ENCODE assay signal across 21 cellular contexts in genomic region chr13:114093118-114093517, GRCh38.
DNase-seq lines count a peak whose midpoint lies in the region; ATAC-seq and TF ChIP-seq lines count a peak whose summit lies in the region.
"Had no signal": no experiment of that assay in that cellular context is flagged by ENCODE, and none has a peak within 500 bp of the region (broad histone marks: within the 10 kb centered on the region; RNA-seq: fewer than 3 reads in every experiment).

No MANE protein-coding gene starts in this region.

- peaks cover 19% of the 10 kb centered on the region for H3K9me3 Mint-ChIP-seq in activated naive CD4-positive, alpha-beta T cell treated with anti-CD3 and anti-CD28 coated beads, Interleukin-2, amount 50 U/mL, for 24 hours
- H3K9me3 Mint-ChIP-seq in effector memory CD8-positive, alpha-beta T cell: peaks cover 3 to 11% of the 10 kb centered on the region in 2 donors
- peaks cover 18% of the 10 kb centered on the region for H3K9me3 Mint-ChIP-seq in stimulated activated effector memory CD8-positive, alpha-beta T cell treated with anti-CD3 and anti-CD28 coated beads, Interleukin-12 subunit alpha, Interleukin-12 subunit beta, amount 100 ng/mL, for 72 hours

- POLR2A ChIA-PET in HEK293 (lab: Yijun Ruan, JAX): no interaction called here

- TF ChIP-seq CTCF in HEK293 (tag by site-specific recombination; IDR thresholded peaks at IDR 0.05): no peak

- peaks cover 82% of the 10 kb centered on the region for H3K4me1 Mint-ChIP-seq in activated naive CD4-positive, alpha-beta T cell treated with anti-CD3 and anti-CD28 coated beads, Interleukin-2, amount 50 U/mL, for 24 hours
- peaks cover 55 to 81% of the 10 kb centered on the region in 2 donors for H3K4me1 Mint-ChIP-seq in effector memory CD8-positive, alpha-beta T cell (ENCODE audit: low read depth in 2 of 2)
- H3K4me1 Mint-ChIP-seq in stimulated activated effector memory CD8-positive, alpha-beta T cell treated with anti-CD3 and anti-CD28 coated beads, Interleukin-12 subunit alpha, Interleukin-12 subunit beta, amount 100 ng/mL, for 72 hours: peaks cover 48% of the 10 kb centered on the region

- H3K36me3 Mint-ChIP-seq in activated naive CD4-positive, alpha-beta T cell treated with anti-CD3 and anti-CD28 coated beads, Interleukin-2, amount 50 U/mL, for 24 hours: peaks cover 31% of the 10 kb centered on the region
- H3K36me3 Mint-ChIP-seq in effector memory CD8-positive, alpha-beta T cell (ENCODE audit: insufficient read depth): peaks cover 71% of the 10 kb centered on the region
- peaks cover 39% of the 10 kb centered on the region for H3K36me3 Mint-ChIP-seq in stimulated activated effector memory CD8-positive, alpha-beta T cell treated with anti-CD3 and anti-CD28 coated beads, Interleukin-12 subunit alpha, Interleukin-12 subunit beta, amount 100 ng/mL, for 72 hours

- H3K9me3 ChIP-seq in HEK293 (ENCODE audit: control insufficient read depth, insufficient read depth, low read depth, low read length): no peaks in the 10 kb centered on the region

- CTCF ChIA-PET in HEK293 (lab: Yijun Ruan, JAX): no interaction called here

- no peak overlapping the region for H3K4me3 ChIP-seq in HEK293 (ENCODE audit: low read depth, low read length)
- H3K4me3 ChIP-seq: MG63 had no signal

- no peak for DNase-seq in activated naive CD4-positive, alpha-beta T cell treated with anti-CD3 and anti-CD28 coated beads, Interleukin-2, amount 50 U/mL, for 16 hours
- no peak for DNase-seq in effector memory CD8-positive, alpha-beta T cell
- DNase-seq in stimulated activated effector memory CD8-positive, alpha-beta T cell treated with anti-CD3 and anti-CD28 coated beads, Interleukin-12 subunit alpha, Interleukin-12 subunit beta, amount 100 ng/mL, for 72 hours (ENCODE audit: low spot score in 2 of 2): no peak
- DNase-seq in DMS79 (lab: John Stamatoyannopoulos, UW): no peak
- no peak for DNase-seq in CD1c-positive myeloid dendritic cell (ENCODE audit: extremely low spot score)
- DNase-seq: ACHN, C1 segment of cervical spinal cord, Calu3, EL, GOT3, Kasumi-1, MG63, NCI-H1048, NCI-H1436, NCI-H2029, NCI-H345, NCI-H526 had no signal

- no peak overlapping the region for H3K4me3 Mint-ChIP-seq in activated naive CD4-positive, alpha-beta T cell treated with anti-CD3 and anti-CD28 coated beads, Interleukin-2, amount 50 U/mL, for 24 hours
- H3K4me3 Mint-ChIP-seq in effector memory CD8-positive, alpha-beta T cell: no peak overlapping the region
- H3K4me3 Mint-ChIP-seq in stimulated activated effector memory CD8-positive, alpha-beta T cell treated with anti-CD3 and anti-CD28 coated beads, Interleukin-12 subunit alpha, Interleukin-12 subunit beta, amount 100 ng/mL, for 72 hours: no peak overlapping the region

- peak overlapping the region; percentile 81 for H3K27ac Mint-ChIP-seq in activated naive CD4-positive, alpha-beta T cell treated with anti-CD3 and anti-CD28 coated beads, Interleukin-2, amount 50 U/mL, for 24 hours
- H3K27ac Mint-ChIP-seq in effector memory CD8-positive, alpha-beta T cell: peak overlapping the region; percentile 26 to 44
- peak overlapping the region; percentile 1 for H3K27ac Mint-ChIP-seq in stimulated activated effector memory CD8-positive, alpha-beta T cell treated with anti-CD3 and anti-CD28 coated beads, Interleukin-12 subunit alpha, Interleukin-12 subunit beta, amount 100 ng/mL, for 72 hours
- H3K27ac Mint-ChIP-seq: IgD-negative memory B cell had no signal

- no peak overlapping the region for H3K27ac ChIP-seq in HEK293 (ENCODE audit: extremely low read depth, low read depth, low read length)

- no peaks in the 10 kb centered on the region for H3K36me3 ChIP-seq in HEK293 (ENCODE audit: control insufficient read depth in 2 of 2, insufficient read depth in 1 of 2, low read length in 2 of 2)

- H3K27me3 Mint-ChIP-seq in activated naive CD4-positive, alpha-beta T cell treated with anti-CD3 and anti-CD28 coated beads, Interleukin-2, amount 50 U/mL, for 24 hours: no peaks in the 10 kb centered on the region
- H3K27me3 Mint-ChIP-seq in effector memory CD8-positive, alpha-beta T cell: no peaks in the 10 kb centered on the region
- H3K27me3 Mint-ChIP-seq: IgD-negative memory B cell had no signal

- ATAC-seq in effector memory CD8-positive, alpha-beta T cell (replicated peaks): no peak
- no peak for ATAC-seq in stimulated activated effector memory CD8-positive, alpha-beta T cell treated with anti-CD3 and anti-CD28 coated beads, Interleukin-12 subunit alpha, Interleukin-12 subunit beta, amount 100 ng/mL, for 72 hours
- ATAC-seq: HCT116 had no signal

- no peaks in the 10 kb centered on the region for H3K4me1 ChIP-seq in HEK293 (ENCODE audit: control insufficient read depth, insufficient read depth, low read length)

TF ChIP-seq in HEK293, 187 proteins besides CTCF, POLR2A, EP300 and RAD21:
- TF ChIP-seq ZNF529 (tag by site-specific recombination; IDR thresholded peaks at IDR 0.05; ENCODE audit: insufficient replicate concordance): no peak
- peak; percentile 63 for TF ChIP-seq SETDB1 (IDR thresholded peaks at IDR 0.05; ENCODE audit: insufficient read length, low read length)

Comparison
In these comparisons a context has a peak if more than half of its experiments do, and no peak if none do; other contexts are left out.
1. H3K27ac Mint-ChIP-seq: peak in every context shown above with its lines; median percentile 81 in activated naive CD4-positive, alpha-beta T cell treated with anti-CD3 and anti-CD28 coated beads, Interleukin-2, amount 50 U/mL, for 24 hours; 35 in effector memory CD8-positive, alpha-beta T cell; 1 in stimulated activated effector memory CD8-positive, alpha-beta T cell treated with anti-CD3 and anti-CD28 coated beads, Interleukin-12 subunit alpha, Interleukin-12 subunit beta, amount 100 ng/mL, for 72 hours.